ENCODE assay signal across 1 cellular context in the genomic region with DNA sequence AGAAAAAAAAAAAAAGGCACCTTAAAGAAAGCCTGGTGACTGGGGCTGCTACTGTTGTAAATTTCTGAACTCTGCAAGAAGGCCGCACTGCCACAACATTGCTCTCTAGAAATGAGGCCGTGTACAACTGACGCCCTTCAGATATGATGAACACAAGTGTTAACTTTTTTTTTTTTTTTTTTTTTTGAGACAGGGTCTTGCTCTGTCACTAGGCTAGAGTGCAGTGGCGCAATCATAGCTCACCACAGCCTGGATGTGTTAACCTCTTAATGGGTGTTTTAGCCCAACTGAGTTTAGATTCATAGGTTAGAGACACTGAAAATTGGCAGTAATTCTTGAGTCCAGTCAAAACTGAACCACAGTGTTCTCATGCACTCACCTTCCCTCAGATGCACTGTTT. TPM values are rescaled to one million over a fixed set of nuclear protein-coding genes. Genes with fewer than 3 reads are reported as not detected.
"Had no signal": no experiment of that assay in that cellular context is flagged by ENCODE, and none has a peak within 500 bp of the region (broad histone marks: within the 10 kb centered on the region; RNA-seq: fewer than 3 reads in every experiment).

No MANE protein-coding gene starts in this region.

RNA-seq across cellular contexts. Expression of a gene that starts 42.2 kb away (rescaled TPM):
- polyA plus RNA-seq: foreskin keratinocyte had no signal
